13 cellular contexts compared by ENCODE assay signal in genomic region chr4:110663738-110664444, GRCh38. TPM values are rescaled to one million over a fixed set of nuclear protein-coding genes. Genes with fewer than 3 reads are reported as not detected.
A peak's percentile ranks its signal among the peaks of the same experiment; 100 is the strongest.
DNase-seq lines count a peak whose midpoint lies in the region; TF ChIP-seq lines count a peak whose summit lies in the region.
"Had no signal": no experiment of that assay in that cellular context is flagged by ENCODE, and none has a peak within 500 bp of the region (broad histone marks: within the 10 kb centered on the region; RNA-seq: fewer than 3 reads in every experiment).

No MANE protein-coding gene starts in this region.

- H3K4me1 Mint-ChIP-seq in Caco-2 (ENCODE audit: low read depth, unreplicated experiment): peaks cover 33% of the 10 kb centered on the region

- H3K27me3 Mint-ChIP-seq in Caco-2 (ENCODE audit: insufficient read depth, unreplicated experiment): no peaks in the 10 kb centered on the region

- H3K9ac ChIP-seq in colonic mucosa (ENCODE audit: low read depth in 2 of 2, low read length in 2 of 2) (no peak overlapping the region), SK-N-SH (no peak overlapping the region)

- H3K9me2 ChIP-seq in SK-N-SH: no peaks in the 10 kb centered on the region

- CTCF ChIA-PET in Caco-2 (lab: Charles Lee) (interaction anchor here (0.7 kb wide), 1 partner anchor 157 kb away, joined by 7 read pairs; no protein-coding TSS in a partner anchor), SK-N-SH (lab: Yijun Ruan, JAX) (interaction anchor here (0.6 to 0.7 kb wide), 2 partner anchors 81 to 1413 kb away, joined by 3 to 4 read pairs; no protein-coding TSS in a partner anchor)

- H3K9me3 ChIP-seq in Caco-2 (no peaks in the 10 kb centered on the region), colonic mucosa (no peaks in the 10 kb centered on the region), osteoblast (ENCODE audit: low read depth, low read length) (no peaks in the 10 kb centered on the region), SK-N-SH (no peaks in the 10 kb centered on the region)
- H3K9me3 ChIP-seq: pancreas, uterus had no signal

- H3K4me2 ChIP-seq in osteoblast (ENCODE audit: insufficient read depth, low read length): no peak overlapping the region
- no peak overlapping the region for H3K4me2 ChIP-seq in SK-N-SH

- no peak for TF ChIP-seq RAD21 in SK-N-SH (IDR thresholded peaks at IDR 0.05; ENCODE audit: low read length)

- 0% methylated on average over 2 of the region's 2 CpGs for WGBS in SK-N-SH (ENCODE audit: low lambda C conversion rate)

- no peaks in the 10 kb centered on the region for H3K36me3 ChIP-seq in Caco-2 (ENCODE audit: control insufficient read depth, insufficient read depth, low read length)
- no peaks in the 10 kb centered on the region for H3K36me3 ChIP-seq in colonic mucosa
- no peaks in the 10 kb centered on the region for H3K36me3 ChIP-seq in osteoblast (ENCODE audit: insufficient read depth, low read length)
- no peaks in the 10 kb centered on the region for H3K36me3 ChIP-seq in SK-N-SH (replicated peaks in 1 of 2; ENCODE audit: control insufficient read depth in 1 of 2, insufficient read depth in 2 of 2, low read length in 1 of 2)
- H3K36me3 ChIP-seq: pancreas, uterus had no signal

- no peaks in the 10 kb centered on the region for H3F3A ChIP-seq in SK-N-SH (replicated peaks; ENCODE audit: insufficient read depth)

- DNase-seq in Caco-2 (no peak), LHCN-M2 (ENCODE audit: low read depth) (peak; percentile 77), colonic mucosa (peak; percentile 27), osteoblast (ENCODE audit: insufficient read length, low spot score, missing footprints) (peak; percentile 38), NCI-H524 treated with DMSO at 0.1 percent for 48 hours (lab: John Stamatoyannopoulos, UW) (no peak), SK-N-SH (no peak), DMS 273 (lab: John Stamatoyannopoulos, UW; ENCODE audit: unreplicated experiment) (no peak), GF-D8 (lab: John Stamatoyannopoulos, UW) (no peak)
- DNase-seq: activated CD4-positive, alpha-beta T cell treated with anti-CD3 and anti-CD28 coated beads for 1 hour; activated T-cell treated with anti-CD3 and anti-CD28 coated beads for 4 hours; C1 segment of cervical spinal cord; pancreas; uterus had no signal

- intact Hi-C loops in Caco-2 (cut with micrococcal nuclease; ENCODE audit: unreplicated experiment) (no loop called here), colonic mucosa (cut with DNase I) (no loop called here)

- TF ChIP-seq CTCF in Caco-2 (IDR thresholded peaks at IDR 0.05; ENCODE audit: insufficient read depth in 1 of 2, low read depth in 1 of 2, low read length in 1 of 2, severe bottlenecking in 1 of 2, unreplicated experiment in 1 of 2): no peak
- TF ChIP-seq CTCF in colonic mucosa (IDR thresholded peaks at IDR 0.05): no peak
- TF ChIP-seq CTCF in osteoblast (IDR thresholded peaks at IDR 0.05; ENCODE audit: extremely low read depth, low read depth, low read length): no peak
- TF ChIP-seq CTCF in SK-N-SH (IDR thresholded peaks at IDR 0.05): no peak

- H2AFZ ChIP-seq in osteoblast (ENCODE audit: low read length) (no peak overlapping the region), SK-N-SH (ENCODE audit: low read depth) (no peak overlapping the region)

- peaks cover 4% of the 10 kb centered on the region for H3K9me3 Mint-ChIP-seq in Caco-2 (ENCODE audit: unreplicated experiment)

- H4K20me1 ChIP-seq in osteoblast (ENCODE audit: insufficient read depth, low read length): no peaks in the 10 kb centered on the region
- no peaks in the 10 kb centered on the region for H4K20me1 ChIP-seq in SK-N-SH (ENCODE audit: insufficient read depth)

- H3K27me3 ChIP-seq in Caco-2 (replicated peaks; ENCODE audit: control insufficient read depth, insufficient read depth, low read length) (no peaks in the 10 kb centered on the region), colonic mucosa (no peaks in the 10 kb centered on the region), osteoblast (ENCODE audit: insufficient read depth, low read length) (peaks cover 5% of the 10 kb centered on the region), SK-N-SH (ENCODE audit: insufficient read depth) (no peaks in the 10 kb centered on the region)
- H3K27me3 ChIP-seq: pancreas, uterus had no signal

- no peak overlapping the region for H3K4me3 Mint-ChIP-seq in Caco-2 (ENCODE audit: unreplicated experiment)

- H3K4me3 ChIP-seq in Caco-2 (ENCODE audit: low read depth, low read length) (no peak overlapping the region), colonic mucosa (no peak overlapping the region), osteoblast (ENCODE audit: insufficient read depth, low read length) (no peak overlapping the region), SK-N-SH (ENCODE audit: low read depth in 2 of 2, low read length in 1 of 2) (no peak overlapping the region)
- H3K4me3 ChIP-seq: pancreas, uterus had no signal

- H3K4me1 ChIP-seq in Caco-2 (peaks cover 41% of the 10 kb centered on the region), colonic mucosa (no peaks in the 10 kb centered on the region), osteoblast (ENCODE audit: insufficient read depth, low read length) (no peaks in the 10 kb centered on the region), SK-N-SH (ENCODE audit: control insufficient read depth in 1 of 2, insufficient read depth in 2 of 2, low read depth in 1 of 2, low read length in 1 of 2) (no peaks in the 10 kb centered on the region)
- H3K4me1 ChIP-seq: uterus had no signal

- TF ChIP-seq EP300 in SK-N-SH (IDR thresholded peaks at IDR 0.05; ENCODE audit: borderline replicate concordance in 1 of 2, low read depth in 1 of 2, low read length in 1 of 2): no peak

- no peaks in the 10 kb centered on the region for H3K36me3 Mint-ChIP-seq in Caco-2 (ENCODE audit: insufficient read depth, unreplicated experiment)

- H3K79me2 ChIP-seq in osteoblast (ENCODE audit: insufficient read depth, low read length) (no peaks in the 10 kb centered on the region), SK-N-SH (ENCODE audit: insufficient read depth) (no peaks in the 10 kb centered on the region)

- BruUV-seq in Caco-2 (replicated peaks; lab: Mats Ljungman, UMichigan): no TSS peak

- H3K27ac ChIP-seq in colonic mucosa (no peak overlapping the region), osteoblast (ENCODE audit: low read depth, low read length) (no peak overlapping the region), SK-N-SH (ENCODE audit: low read depth in 2 of 2, low read length in 1 of 2) (no peak overlapping the region)
- H3K27ac ChIP-seq: pancreas, uterus had no signal

- POLR2A ChIA-PET in Caco-2 (lab: Charles Lee) (no interaction called here), SK-N-SH (lab: Yijun Ruan, JAX) (no interaction called here)

- H3K27ac Mint-ChIP-seq in Caco-2 (ENCODE audit: unreplicated experiment): peak overlapping the region; percentile 58

TF ChIP-seq in SK-N-SH, 30 proteins besides CTCF, POLR2A, EP300 and RAD21:
- TF ChIP-seq SIN3A (IDR thresholded peaks at IDR 0.05; ENCODE audit: borderline replicate concordance, low read depth, low read length) (no peak), GABPA (IDR thresholded peaks at IDR 0.05; ENCODE audit: low read depth) (no peak)

RNA-seq across cellular contexts. Expression of gene PITX2, which starts 41.0 kb away (rescaled TPM):
- total RNA-seq in Caco-2 (2022) (76.8 and 82.8 TPM in 2 replicates), LHCN-M2 (2014; rRNA removed) (60.5 and 67.0 TPM in 2 replicates), colonic mucosa (under 1 TPM; 0.45 to 0.64 TPM), osteoblast (0.36 and 0.59 TPM in 2 replicates)
- polyA plus RNA-seq in LHCN-M2 (2012): 39.3 TPM
- not detected in 2 replicates for polyA plus RNA-seq in SK-N-SH (2012; rRNA removed)
- not detected in 2 replicates for polyA plus RNA-seq in SK-N-SH (2012; cell fraction: cytosol; rRNA removed)
- polyA plus RNA-seq in SK-N-SH (2012; cell fraction: nucleus; rRNA removed): not detected in 2 replicates

Comparison
In these comparisons a context has a peak if more than half of its experiments do, and no peak if none do; other contexts are left out.
1. DNase-seq: peak in LHCN-M2 (single experiment), colonic mucosa (single experiment) and osteoblast (single experiment); none in Caco-2 (0 of 2), NCI-H524 treated with DMSO at 0.1 percent for 48 hours (single experiment), SK-N-SH (single experiment), DMS 273 (single experiment) and GF-D8 (single experiment).
2. RNA of gene PITX2, which starts 41.0 kb away (total RNA-seq): 76.8 to 82.8 TPM in Caco-2 and 60.5 to 67.0 TPM in LHCN-M2; 0.45 to 0.64 TPM in colonic mucosa and 0.36 to 0.59 TPM in osteoblast; every median in the first group is over 10 times any median in the second.